8 cellular contexts compared by ENCODE assay signal in the genomic region with DNA sequence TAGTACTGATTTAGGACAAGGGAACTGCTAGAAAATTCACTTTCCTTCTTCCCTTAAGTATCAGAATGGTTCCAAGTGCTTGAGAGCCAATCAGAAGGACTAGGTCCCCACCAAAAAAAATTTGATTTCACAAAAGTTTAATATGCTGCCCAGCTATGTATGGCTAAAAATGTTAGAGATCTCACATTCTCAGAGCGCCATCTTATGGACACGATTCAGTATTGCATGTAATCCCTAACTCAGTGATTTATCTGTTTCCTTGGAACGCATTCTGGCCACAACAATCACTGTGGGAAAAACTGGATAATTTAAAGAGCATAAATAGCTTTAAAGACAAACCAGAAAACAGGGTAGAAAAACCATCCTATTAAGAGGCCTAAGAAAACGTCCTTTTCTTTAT.
DNase-seq lines count a peak whose midpoint lies in the region; ATAC-seq and TF ChIP-seq lines count a peak whose summit lies in the region.

No MANE protein-coding gene starts in this region.

- H3K27me3 ChIP-seq in HAP-1 (ENCODE audit: low read depth), result no peaks in the 10 kb centered on the region

- no peak overlapping the region for H3K27ac Mint-ChIP-seq in progenitor cell of endocrine pancreas
- no peak overlapping the region for H3K27ac Mint-ChIP-seq in stimulated activated effector memory CD8-positive, alpha-beta T cell treated with anti-CD3 and anti-CD28 coated beads, Interleukin-12 subunit alpha, Interleukin-12 subunit beta, amount 100 ng/mL, for 72 hours

- H3K36me3 Mint-ChIP-seq in progenitor cell of endocrine pancreas (ENCODE audit: insufficient read depth), result no peaks in the 10 kb centered on the region
- no peaks in the 10 kb centered on the region for H3K36me3 Mint-ChIP-seq in stimulated activated effector memory CD8-positive, alpha-beta T cell treated with anti-CD3 and anti-CD28 coated beads, Interleukin-12 subunit alpha, Interleukin-12 subunit beta, amount 100 ng/mL, for 72 hours

- TF ChIP-seq CTCF in C4-2B (conservative IDR thresholded peaks at IDR 0.05), result peak; percentile 73
- peak; percentile 89 for TF ChIP-seq CTCF in progenitor cell of endocrine pancreas (IDR thresholded peaks at IDR 0.05; ENCODE audit: unreplicated experiment)

- H3K9me3 Mint-ChIP-seq in progenitor cell of endocrine pancreas (ENCODE audit: low read depth), result no peaks in the 10 kb centered on the region
- H3K9me3 Mint-ChIP-seq in stimulated activated effector memory CD8-positive, alpha-beta T cell treated with anti-CD3 and anti-CD28 coated beads, Interleukin-12 subunit alpha, Interleukin-12 subunit beta, amount 100 ng/mL, for 72 hours, result no peaks in the 10 kb centered on the region

- peaks cover 20% of the 10 kb centered on the region for H3K4me1 ChIP-seq in HAP-1

- H3K27ac ChIP-seq in C4-2B, result no peak overlapping the region

- H3K27me3 Mint-ChIP-seq in progenitor cell of endocrine pancreas, result no peaks in the 10 kb centered on the region

- DNase-seq in HAP-1 (ENCODE audit: low spot score in 2 of 2) (peak; percentile 60 to 69), RPMI8226 (peak; percentile 25), fibroblast of the conjunctiva (ENCODE audit: low read depth) (peak; percentile 28), progenitor cell of endocrine pancreas (ENCODE audit: low spot score, unreplicated experiment) (no peak), NCI-H1048 (lab: John Stamatoyannopoulos, UW) (no peak)
- no peak for DNase-seq in stimulated activated effector memory CD8-positive, alpha-beta T cell treated with anti-CD3 and anti-CD28 coated beads, Interleukin-12 subunit alpha, Interleukin-12 subunit beta, amount 100 ng/mL, for 72 hours (ENCODE audit: low spot score in 2 of 2)

- in situ Hi-C loops in HAP-1 (cut with MboI; ENCODE audit: low sequenced_read_pairs), result loop anchor here (25.0 kb wide), 2 partner anchors 333 to 458 kb away; a partner anchor contains a TSS

- peaks cover 11% of the 10 kb centered on the region for H3K36me3 ChIP-seq in HAP-1 (replicated peaks)

- ATAC-seq in GM21447 (IDR thresholded peaks at IDR 0.05; ENCODE audit: unreplicated experiment), result no peak
- ATAC-seq in stimulated activated effector memory CD8-positive, alpha-beta T cell treated with anti-CD3 and anti-CD28 coated beads, Interleukin-12 subunit alpha, Interleukin-12 subunit beta, amount 100 ng/mL, for 72 hours, result no peak

- no peaks in the 10 kb centered on the region for H3K9me3 ChIP-seq in HAP-1

- H3K4me3 Mint-ChIP-seq in progenitor cell of endocrine pancreas (ENCODE audit: low read depth), result no peak overlapping the region
- H3K4me3 Mint-ChIP-seq in stimulated activated effector memory CD8-positive, alpha-beta T cell treated with anti-CD3 and anti-CD28 coated beads, Interleukin-12 subunit alpha, Interleukin-12 subunit beta, amount 100 ng/mL, for 72 hours, result no peak overlapping the region

- H3K4me1 Mint-ChIP-seq in progenitor cell of endocrine pancreas (ENCODE audit: low read depth), result peaks cover 27% of the 10 kb centered on the region
- H3K4me1 Mint-ChIP-seq in stimulated activated effector memory CD8-positive, alpha-beta T cell treated with anti-CD3 and anti-CD28 coated beads, Interleukin-12 subunit alpha, Interleukin-12 subunit beta, amount 100 ng/mL, for 72 hours, result no peaks in the 10 kb centered on the region

- no peak overlapping the region for H3K4me3 ChIP-seq in HAP-1

Comparison
In these comparisons a context has a peak if more than half of its experiments do, and no peak if none do; other contexts are left out.
1. DNase-seq: peak in HAP-1 (2 of 2), RPMI8226 (single experiment) and fibroblast of the conjunctiva (single experiment); none in progenitor cell of endocrine pancreas (single experiment), NCI-H1048 (single experiment) and stimulated activated effector memory CD8-positive, alpha-beta T cell treated with anti-CD3 and anti-CD28 coated beads, Interleukin-12 subunit alpha, Interleukin-12 subunit beta, amount 100 ng/mL, for 72 hours (0 of 2).